22 cellular contexts compared by ENCODE assay signal in genomic region chr11:16512163-16512562, GRCh38.
A peak's percentile ranks its signal among the peaks of the same experiment; 100 is the strongest.
DNase-seq lines count a peak whose midpoint lies in the region; ATAC-seq, FAIRE-seq and TF ChIP-seq lines count a peak whose summit lies in the region.
"Had no signal": no experiment of that assay in that cellular context is flagged by ENCODE, and none has a peak within 500 bp of the region (broad histone marks: within the 10 kb centered on the region; RNA-seq: fewer than 3 reads in every experiment).

No MANE protein-coding gene starts in this region.

- no peaks in the 10 kb centered on the region for H3K36me3 ChIP-seq in HepG2 (replicated peaks in 1 of 2; ENCODE audit: control insufficient read depth in 1 of 2, insufficient read depth in 2 of 2, low read length in 2 of 2)
- H3K36me3 ChIP-seq in right lobe of liver, result no peaks in the 10 kb centered on the region
- H3K36me3 ChIP-seq in mesenchymal stem cell (ENCODE audit: control insufficient read depth in 1 of 2, insufficient read depth in 2 of 2, low read depth in 1 of 2, low read length in 2 of 2), result no peaks in the 10 kb centered on the region
- no peaks in the 10 kb centered on the region for H3K36me3 ChIP-seq in tibial artery
- H3K36me3 ChIP-seq in transverse colon, result no peaks in the 10 kb centered on the region
- H3K36me3 ChIP-seq: BLaER1, HAP-1 had no signal

- TF ChIP-seq POLR2A in HepG2 (IDR thresholded peaks at IDR 0.05; ENCODE audit: insufficient read depth in 1 of 2, low read depth in 2 of 2, low read length in 2 of 2), result no peak
- TF ChIP-seq POLR2A in right lobe of liver (IDR thresholded peaks at IDR 0.05), result no peak
- no peak for TF ChIP-seq POLR2A in transverse colon (IDR thresholded peaks at IDR 0.05)

- no peaks in the 10 kb centered on the region for H3K4me1 ChIP-seq in HepG2 (ENCODE audit: insufficient read depth, low read length)
- H3K4me1 ChIP-seq in right lobe of liver, result no peaks in the 10 kb centered on the region
- no peaks in the 10 kb centered on the region for H3K4me1 ChIP-seq in mesenchymal stem cell (ENCODE audit: control insufficient read depth, insufficient read depth, low read depth, low read length)
- peaks cover 0 to 33% (median 8%) of the 10 kb centered on the region in 4 donors for H3K4me1 ChIP-seq in tibial artery
- H3K4me1 ChIP-seq in transverse colon, result no peaks in the 10 kb centered on the region
- H3K4me1 ChIP-seq: BLaER1, HAP-1 had no signal

- no peak overlapping the region for H3K4ac ChIP-seq in mesenchymal stem cell (ENCODE audit: low read depth in 1 of 2, low read length in 2 of 2)

- WGBS in HepG2 (ENCODE audit: low lambda C conversion rate), result 100% methylated on average over 2 of the region's 2 CpGs
- WGBS in right lobe of liver (ENCODE audit: insufficient coverage, low coverage, low lambda C conversion rate, missing lambda C conversion rate), result 87% methylated on average over 2 of the region's 2 CpGs
- WGBS in mesenchymal stem cell, result 90% methylated on average over 2 of the region's 2 CpGs
- WGBS in transverse colon (ENCODE audit: low coverage in 1 of 2), 2 donors, result 86 to 93% methylated on average over 2 of the region's 2 CpGs

- ATAC-seq in HepG2 (no peak), right lobe of liver (no peak), GM21360 (IDR thresholded peaks at IDR 0.05; ENCODE audit: unreplicated experiment) (no peak)

- H3K79me1 ChIP-seq in mesenchymal stem cell (replicated peaks; ENCODE audit: low read length, poor library complexity, severe bottlenecking), result no peaks in the 10 kb centered on the region

- FAIRE-seq in HepG2 (lab: Jason Lieb, UNC), result no peak
- FAIRE-seq: GM12878 had no signal

- no peaks in the 10 kb centered on the region for H3K79me2 ChIP-seq in HepG2 (ENCODE audit: insufficient read depth, low read length)

- no peak overlapping the region for H2AK5ac ChIP-seq in mesenchymal stem cell (ENCODE audit: low read length, severe bottlenecking)

- H2BK5ac ChIP-seq in mesenchymal stem cell (ENCODE audit: low read depth, low read length, poor library complexity, severe bottlenecking), result no peak overlapping the region

- TF ChIP-seq EP300 in HepG2 (IDR thresholded peaks at IDR 0.05; ENCODE audit: low read depth in 2 of 2, low read length in 2 of 2) (no peak), HepG2 (CRISPR knock-in tag; IDR thresholded peaks at IDR 0.05; ENCODE audit: borderline replicate concordance) (no peak), transverse colon (IDR thresholded peaks at IDR 0.05; ENCODE audit: low read depth) (no peak)

- no peak overlapping the region for H3K23ac ChIP-seq in mesenchymal stem cell (ENCODE audit: low read length in 2 of 2)

- in situ Hi-C loops in HepG2 (cut with HindIII; ENCODE audit: extremely low pct_ligation_motif_present, low pct_unique_long_range_greater_than_20kb), result no loop called here
- in situ Hi-C loops in astrocyte of the spinal cord (cut with HindIII; ENCODE audit: low sequenced_read_pairs), result no loop called here
- in situ Hi-C loops in transverse colon (cut with MboI; ENCODE audit: low pct_ligation_motif_present in 1 of 4, low pct_unique_long_range_greater_than_20kb in 1 of 4, low sequenced_read_pairs in 3 of 4), result no loop called here

- H3K27me3 ChIP-seq in HepG2 (ENCODE audit: control insufficient read depth in 1 of 2, insufficient read depth in 2 of 2, low read length in 2 of 2), result no peaks in the 10 kb centered on the region
- H3K27me3 ChIP-seq in right lobe of liver, result no peaks in the 10 kb centered on the region
- H3K27me3 ChIP-seq in mesenchymal stem cell (ENCODE audit: control insufficient read depth in 1 of 2, insufficient read depth in 1 of 2, low read length in 2 of 2), result no peaks in the 10 kb centered on the region
- no peaks in the 10 kb centered on the region for H3K27me3 ChIP-seq in tibial artery
- H3K27me3 ChIP-seq in transverse colon, result no peaks in the 10 kb centered on the region
- H3K27me3 ChIP-seq: BLaER1 had no signal

- H3K27ac ChIP-seq in HepG2 (ENCODE audit: extremely low read length, insufficient read depth, low read length) (no peak overlapping the region), right lobe of liver (no peak overlapping the region), mesenchymal stem cell (ENCODE audit: low read length, poor library complexity, severe bottlenecking) (no peak overlapping the region), tibial artery (peak overlapping the region; percentile 60 to 66), transverse colon (no peak overlapping the region)
- H3K27ac ChIP-seq: BLaER1 had no signal

- no peak overlapping the region for H4K91ac ChIP-seq in mesenchymal stem cell (ENCODE audit: low read length)

- no peak overlapping the region for H2AFZ ChIP-seq in HepG2 (ENCODE audit: low read length)
- no peak overlapping the region for H2AFZ ChIP-seq in mesenchymal stem cell (ENCODE audit: low read depth, low read length)

- no peak for TF ChIP-seq CTCF in HepG2 (CRISPR knock-in tag; IDR thresholded peaks at IDR 0.05)
- TF ChIP-seq CTCF in right lobe of liver (IDR thresholded peaks at IDR 0.05), result no peak
- TF ChIP-seq CTCF in astrocyte of the spinal cord (IDR thresholded peaks at IDR 0.05; ENCODE audit: low read depth, low read length), result no peak
- TF ChIP-seq CTCF in tibial artery (IDR thresholded peaks at IDR 0.05), result no peak
- no peak for TF ChIP-seq CTCF in transverse colon (IDR thresholded peaks at IDR 0.05)

- intact Hi-C loops in HepG2 (cut with micrococcal nuclease; ENCODE audit: unreplicated experiment), result no loop called here
- intact Hi-C loops in right lobe of liver (cut with DNase I), result no loop called here
- intact Hi-C loops in tibial artery (cut with DNase I; ENCODE audit: low total_unique reads), result no loop called here
- intact Hi-C loops in transverse colon (cut with DNase I; ENCODE audit: low total_unique reads), result no loop called here

- no peak overlapping the region for H2BK12ac ChIP-seq in mesenchymal stem cell (ENCODE audit: low read length in 2 of 2)

- BruUV-seq in HepG2 (replicated peaks; lab: Mats Ljungman, UMichigan), result no TSS peak

- H3K9me3 ChIP-seq in HepG2 (ENCODE audit: low read length) (no peaks in the 10 kb centered on the region), right lobe of liver (no peaks in the 10 kb centered on the region), mesenchymal stem cell (ENCODE audit: control insufficient read depth, low read length) (no peaks in the 10 kb centered on the region), tibial artery (no peaks in the 10 kb centered on the region), transverse colon (no peaks in the 10 kb centered on the region)
- H3K9me3 ChIP-seq: BLaER1, HAP-1 had no signal

- CTCF ChIA-PET in HepG2 (lab: Yijun Ruan, JAX; ENCODE audit: low intra/inter-chr PET ratio, low total read pairs), result no interaction called here

- POLR2A ChIA-PET in HepG2 (lab: Yijun Ruan, JAX), result no interaction called here

- no peak overlapping the region for H3K4me2 ChIP-seq in HepG2 (ENCODE audit: low read depth, low read length)
- H3K4me2 ChIP-seq in mesenchymal stem cell (ENCODE audit: low read length, poor library complexity, severe bottlenecking), result no peak overlapping the region
- H3K4me2 ChIP-seq: BLaER1 had no signal

- no peak overlapping the region for H2BK120ac ChIP-seq in mesenchymal stem cell (ENCODE audit: low read depth, low read length)

- no peak overlapping the region for H3K4me3 ChIP-seq in HepG2 (replicated peaks in 1 of 3; ENCODE audit: insufficient read depth in 1 of 3, low read depth in 2 of 3, low read length in 3 of 3)
- no peak overlapping the region for H3K4me3 ChIP-seq in right lobe of liver
- H3K4me3 ChIP-seq in astrocyte of the spinal cord (ENCODE audit: low read depth, low read length), result no peak overlapping the region
- no peak overlapping the region for H3K4me3 ChIP-seq in mesenchymal stem cell (ENCODE audit: insufficient read depth in 1 of 2, low read depth in 1 of 2, low read length in 2 of 2)
- H3K4me3 ChIP-seq in tibial artery, result no peak overlapping the region
- no peak overlapping the region for H3K4me3 ChIP-seq in transverse colon
- H3K4me3 ChIP-seq: BLaER1, GM12878, HAP-1 had no signal

- TF ChIP-seq RAD21 in HepG2 (CRISPR knock-in tag; IDR thresholded peaks at IDR 0.05), result no peak

- DNase-seq in HepG2 (ENCODE audit: low spot score) (no peak), right lobe of liver (no peak), astrocyte of the spinal cord (ENCODE audit: low read depth, low spot score) (peak; percentile 3), mesenchymal stem cell (peak; percentile 6), tibial artery (no peak), transverse colon (no peak), HCEC 1CT (no peak)
- DNase-seq: CD4-positive, CD25-positive, alpha-beta regulatory T cell; GDM1; GOT3; KG1; NCI-H1048; NCI-H1694 treated with DMSO at 0.1 percent for 48 hours; NCI-H2081; NCI-H2227 treated with DMSO at 0.1 percent for 48 hours; NCI-H510A; RPMI8226; SHP77 had no signal

- no peak overlapping the region for H3K14ac ChIP-seq in mesenchymal stem cell (ENCODE audit: low read length in 2 of 2)

- H4K8ac ChIP-seq in mesenchymal stem cell (ENCODE audit: low read length), result no peak overlapping the region

- no peaks in the 10 kb centered on the region for H4K20me1 ChIP-seq in HepG2 (ENCODE audit: insufficient read depth, low read length)
- H4K20me1 ChIP-seq: BLaER1 had no signal

- no peak overlapping the region for H3K18ac ChIP-seq in mesenchymal stem cell (ENCODE audit: low read depth in 1 of 2, low read length in 2 of 2)

- no peak overlapping the region for H3K9ac ChIP-seq in HepG2 (ENCODE audit: insufficient read depth, low read depth, low read length)
- H3K9ac ChIP-seq in mesenchymal stem cell (ENCODE audit: low read length), result no peak overlapping the region
- H3K9ac ChIP-seq: BLaER1 had no signal

- no peak overlapping the region for H2BK15ac ChIP-seq in mesenchymal stem cell (ENCODE audit: low read depth, poor library complexity, severe bottlenecking)

TF ChIP-seq in HepG2, 621 proteins besides CTCF, POLR2A, EP300 and RAD21 (continues in another document):
- TF ChIP-seq, protein P1, sequence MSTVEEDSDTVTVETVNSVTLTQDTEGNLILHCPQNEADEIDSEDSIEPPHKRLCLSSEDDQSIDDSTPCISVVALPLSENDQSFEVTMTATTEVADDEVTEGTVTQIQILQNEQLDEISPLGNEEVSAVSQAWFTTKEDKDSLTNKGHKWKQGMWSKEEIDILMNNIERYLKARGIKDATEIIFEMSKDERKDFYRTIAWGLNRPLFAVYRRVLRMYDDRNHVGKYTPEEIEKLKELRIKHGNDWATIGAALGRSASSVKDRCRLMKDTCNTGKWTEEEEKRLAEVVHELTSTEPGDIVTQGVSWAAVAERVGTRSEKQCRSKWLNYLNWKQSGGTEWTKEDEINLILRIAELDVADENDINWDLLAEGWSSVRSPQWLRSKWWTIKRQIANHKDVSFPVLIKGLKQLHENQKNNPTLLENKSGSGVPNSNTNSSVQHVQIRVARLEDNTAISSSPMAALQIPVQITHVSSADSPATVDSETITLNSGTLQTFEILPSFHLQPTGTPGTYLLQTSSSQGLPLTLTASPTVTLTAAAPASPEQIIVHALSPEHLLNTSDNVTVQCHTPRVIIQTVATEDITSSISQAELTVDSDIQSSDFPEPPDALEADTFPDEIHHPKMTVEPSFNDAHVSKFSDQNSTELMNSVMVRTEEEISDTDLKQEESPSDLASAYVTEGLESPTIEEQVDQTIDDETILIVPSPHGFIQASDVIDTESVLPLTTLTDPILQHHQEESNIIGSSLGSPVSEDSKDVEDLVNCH (CRISPR knock-in tag; IDR thresholded peaks at IDR 0.05), result no peak
- 0 out of 2 replicates have a peak, but pooled peaks have one; percentile 30 for TF ChIP-seq ATF7 (IDR thresholded peaks at IDR 0.05)
- TF ChIP-seq ATF7 (CRISPR knock-in tag; IDR thresholded peaks at IDR 0.05), result no peak

Comparison
In these comparisons a context has a peak if more than half of its experiments do, and no peak if none do; other contexts are left out.
1. DNase-seq: peak in astrocyte of the spinal cord (single experiment) and mesenchymal stem cell (single experiment); none in HepG2 (single experiment), right lobe of liver (0 of 3), tibial artery (0 of 2), transverse colon (single experiment) and HCEC 1CT (single experiment).
2. H3K27ac ChIP-seq: peak in tibial artery (2 of 2); none in HepG2 (single experiment), right lobe of liver (0 of 3), mesenchymal stem cell (single experiment) and transverse colon (0 of 4).